1 cellular context compared by ENCODE assay signal in genomic region chr1:44594871-44595735, GRCh38.
TF ChIP-seq lines count a peak whose summit lies in the region.

No MANE protein-coding gene starts in this region.

TF ChIP-seq in HepG2, 621 proteins besides CTCF, POLR2A, EP300 and RAD21 (continued from another document and continues in another):
- TF ChIP-seq SALL1 (CRISPR knock-in tag; IDR thresholded peaks at IDR 0.05) (peak; percentile 61), SOX6 (IDR thresholded peaks at IDR 0.05) (no peak), SOX6 (CRISPR knock-in tag; IDR thresholded peaks at IDR 0.05) (peak; percentile 15; the same call in 1 of the 2 replicates), GABPB1 (CRISPR knock-in tag; IDR thresholded peaks at IDR 0.05) (peak; percentile 41; the same call in 1 of the 2 replicates), NFAT5 (CRISPR knock-in tag; IDR thresholded peaks at IDR 0.05) (no peak), HNF1B (CRISPR knock-in tag; IDR thresholded peaks at IDR 0.05) (peak; percentile 68), HOXA7 (CRISPR knock-in tag; IDR thresholded peaks at IDR 0.05) (no peak), PATZ1 (CRISPR knock-in tag; IDR thresholded peaks at IDR 0.05) (peak; percentile 81), MLLT10 (CRISPR knock-in tag; IDR thresholded peaks at IDR 0.05) (no peak), KDM3A (CRISPR knock-in tag; IDR thresholded peaks at IDR 0.05; ENCODE audit: low read depth) (0 out of 2 replicates have a peak, but pooled peaks have one; percentile 81), LCORL (IDR thresholded peaks at IDR 0.05) (no peak), LCORL (CRISPR knock-in tag; IDR thresholded peaks at IDR 0.05) (0 out of 2 replicates have a peak, but pooled peaks have one; percentile 32), NR2F1 (CRISPR knock-in tag; IDR thresholded peaks at IDR 0.05) (peak in 1 of 2 experiments; percentile 61; a peak in 2 of 4 replicates), STAG1 (CRISPR knock-in tag; IDR thresholded peaks at IDR 0.05) (peak; percentile 95), POLR2AphosphoS5 (IDR thresholded peaks at IDR 0.05; ENCODE audit: low read depth, low read length) (no peak), HNF4G (IDR thresholded peaks at IDR 0.05; ENCODE audit: borderline replicate concordance, low read depth, low read length) (peak; percentile 66), HNF4G (CRISPR knock-in tag; IDR thresholded peaks at IDR 0.05; ENCODE audit: borderline replicate concordance, low read depth) (no peak), ZZZ3 (CRISPR knock-in tag; IDR thresholded peaks at IDR 0.05; ENCODE audit: borderline replicate concordance) (no peak), RXRB (CRISPR knock-in tag; IDR thresholded peaks at IDR 0.05; ENCODE audit: borderline replicate concordance) (peak; percentile 40; the same call in 1 of the 2 replicates), ZNF770 (CRISPR knock-in tag; IDR thresholded peaks at IDR 0.05) (0 out of 2 replicates have a peak, but pooled peaks have one; percentile 49), ZNF740 (CRISPR knock-in tag; IDR thresholded peaks at IDR 0.05) (peak; percentile 85; the same call in 1 of the 2 replicates), ZNF225 (CRISPR knock-in tag; IDR thresholded peaks at IDR 0.05) (peak; percentile 66; the same call in 1 of the 2 replicates), ZSCAN29 (CRISPR knock-in tag; conservative IDR thresholded peaks at IDR 0.05) (no peak), NFYB (CRISPR knock-in tag; IDR thresholded peaks at IDR 0.05) (no peak), HNF4A (CRISPR knock-in tag; IDR thresholded peaks at IDR 0.05) (peak; percentile 50; the same call in 1 of the 2 replicates), CEBPZ (IDR thresholded peaks at IDR 0.05; ENCODE audit: low read length) (no peak), NR2C2 (CRISPR knock-in tag; IDR thresholded peaks at IDR 0.05; ENCODE audit: borderline replicate concordance) (peak; percentile 59), ZNF367 (CRISPR knock-in tag; IDR thresholded peaks at IDR 0.05; ENCODE audit: borderline replicate concordance) (no peak), ASH2L (IDR thresholded peaks at IDR 0.05; ENCODE audit: insufficient read length, low read depth, low read length) (no peak), ZFX (CRISPR knock-in tag; IDR thresholded peaks at IDR 0.05; ENCODE audit: low read depth) (peak; percentile 56; the same call in 1 of the 2 replicates), ZNF687 (CRISPR knock-in tag; IDR thresholded peaks at IDR 0.05) (peak; percentile 59), MAF1 (CRISPR knock-in tag; IDR thresholded peaks at IDR 0.05; ENCODE audit: borderline replicate concordance) (no peak), SMC3 (IDR thresholded peaks at IDR 0.05; ENCODE audit: low read length) (peak; percentile 46; the same call in 1 of the 2 replicates), ATAD3A (CRISPR knock-in tag; IDR thresholded peaks at IDR 0.05) (no peak), HNRNPLL (IDR thresholded peaks at IDR 0.05; ENCODE audit: low read depth, low read length, poor library complexity, severe bottlenecking) (peak; percentile 44), ZFP91 (CRISPR knock-in tag; IDR thresholded peaks at IDR 0.05; ENCODE audit: borderline replicate concordance) (peak; percentile 54; the same call in 1 of the 2 replicates), KDM4B (CRISPR knock-in tag; IDR thresholded peaks at IDR 0.05) (no peak), PPARG (CRISPR knock-in tag; conservative IDR thresholded peaks at IDR 0.05) (0 out of 2 replicates have a peak, but pooled peaks have one; percentile 24), RXRA (CRISPR knock-in tag; IDR thresholded peaks at IDR 0.05) (0 out of 2 replicates have a peak, but pooled peaks have one; percentile 34)
